ENCODE assay signal across 1 cellular context in the genomic region with DNA sequence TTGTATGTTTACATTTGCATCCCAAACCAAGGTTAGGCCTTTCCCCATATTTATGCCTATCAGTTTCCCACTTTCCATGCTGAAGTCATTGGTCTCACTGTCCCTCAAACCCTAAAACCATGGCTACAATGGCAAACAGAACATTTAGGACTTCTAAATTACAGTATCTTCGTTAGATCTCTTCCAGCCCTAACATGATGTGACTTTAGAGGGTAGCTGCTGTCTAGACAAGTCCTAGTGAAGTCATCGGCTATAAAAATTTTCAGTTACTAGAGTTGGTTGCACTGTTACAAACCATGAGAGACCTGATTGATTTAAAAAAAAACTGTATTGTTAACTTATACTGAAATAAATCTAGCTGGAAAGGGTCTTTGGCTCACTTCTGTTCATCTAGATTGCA.
TF ChIP-seq lines count a peak whose summit lies in the region.

No MANE protein-coding gene starts in this region.

TF ChIP-seq in A549, 52 proteins besides CTCF, POLR2A, EP300 and RAD21 (continued from another document):
- TF ChIP-seq, protein P1, sequence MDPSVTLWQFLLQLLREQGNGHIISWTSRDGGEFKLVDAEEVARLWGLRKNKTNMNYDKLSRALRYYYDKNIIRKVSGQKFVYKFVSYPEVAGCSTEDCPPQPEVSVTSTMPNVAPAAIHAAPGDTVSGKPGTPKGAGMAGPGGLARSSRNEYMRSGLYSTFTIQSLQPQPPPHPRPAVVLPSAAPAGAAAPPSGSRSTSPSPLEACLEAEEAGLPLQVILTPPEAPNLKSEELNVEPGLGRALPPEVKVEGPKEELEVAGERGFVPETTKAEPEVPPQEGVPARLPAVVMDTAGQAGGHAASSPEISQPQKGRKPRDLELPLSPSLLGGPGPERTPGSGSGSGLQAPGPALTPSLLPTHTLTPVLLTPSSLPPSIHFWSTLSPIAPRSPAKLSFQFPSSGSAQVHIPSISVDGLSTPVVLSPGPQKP (IDR thresholded peaks at IDR 0.05; ENCODE audit: low read depth, low read length), result no peak
- no peak for TF ChIP-seq SMC3 (IDR thresholded peaks at IDR 0.05)
- no peak for TF ChIP-seq BHLHE40 (IDR thresholded peaks at IDR 0.05; ENCODE audit: low read depth, low read length)
- TF ChIP-seq ZSCAN20 (CRISPR knock-in tag; IDR thresholded peaks at IDR 0.05), result no peak
- TF ChIP-seq, protein P2, sequence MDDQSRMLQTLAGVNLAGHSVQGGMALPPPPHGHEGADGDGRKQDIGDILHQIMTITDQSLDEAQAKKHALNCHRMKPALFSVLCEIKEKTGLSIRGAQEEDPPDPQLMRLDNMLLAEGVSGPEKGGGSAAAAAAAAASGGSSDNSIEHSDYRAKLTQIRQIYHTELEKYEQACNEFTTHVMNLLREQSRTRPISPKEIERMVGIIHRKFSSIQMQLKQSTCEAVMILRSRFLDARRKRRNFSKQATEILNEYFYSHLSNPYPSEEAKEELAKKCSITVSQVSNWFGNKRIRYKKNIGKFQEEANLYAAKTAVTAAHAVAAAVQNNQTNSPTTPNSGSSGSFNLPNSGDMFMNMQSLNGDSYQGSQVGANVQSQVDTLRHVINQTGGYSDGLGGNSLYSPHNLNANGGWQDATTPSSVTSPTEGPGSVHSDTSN (IDR thresholded peaks at IDR 0.05), result no peak
- TF ChIP-seq ZNF302 (CRISPR knock-in tag; IDR thresholded peaks at IDR 0.05), result no peak
- TF ChIP-seq FOSL2 (IDR thresholded peaks at IDR 0.05), result no peak
- TF ChIP-seq FOSL2 (CRISPR knock-in tag; IDR thresholded peaks at IDR 0.05), result no peak
